Comparison of ENCODE assay signal across 18 cellular contexts in genomic region chr1:218494449-218494852, GRCh38.
DNase-seq lines count a peak whose midpoint lies in the region; ATAC-seq and TF ChIP-seq lines count a peak whose summit lies in the region.
"Had no signal": no experiment of that assay in that cellular context is flagged by ENCODE, and none has a peak within 500 bp of the region (broad histone marks: within the 10 kb centered on the region; RNA-seq: fewer than 3 reads in every experiment).

No MANE protein-coding gene starts in this region.

- H3K9me2 ChIP-seq in MM.1S (replicated peaks; ENCODE audit: insufficient read depth, low read length), result no peaks in the 10 kb centered on the region

- no peaks in the 10 kb centered on the region for H3K9me3 Mint-ChIP-seq in endodermal cell
- no peaks in the 10 kb centered on the region for H3K9me3 Mint-ChIP-seq in activated CD4-positive, alpha-beta T cell treated with anti-CD3 and anti-CD28 coated beads for 36 hours (ENCODE audit: low read depth)
- H3K9me3 Mint-ChIP-seq: activated naive CD4-positive, alpha-beta T cell treated with anti-CD3 and anti-CD28 coated beads, Interleukin-2, amount 10 ng/mL, durations not matched to agents 7 days and 5 days had no signal

- H3K27me3 ChIP-seq in MM.1S (replicated peaks; ENCODE audit: insufficient read depth, low read length) (no peaks in the 10 kb centered on the region), endodermal cell (ENCODE audit: control insufficient read depth, insufficient read depth, low read length, poor library complexity, severe bottlenecking) (no peaks in the 10 kb centered on the region), thoracic aorta (replicated peaks; ENCODE audit: insufficient read depth) (no peaks in the 10 kb centered on the region), A673 (replicated peaks; ENCODE audit: insufficient read depth, low read depth, low read length, poor library complexity) (no peaks in the 10 kb centered on the region)
- H3K27me3 ChIP-seq: BLaER1 treated with 17β-estradiol and CSF1 and Interleukin-3, amounts not matched to agents 10 nM and 100 nM; neutrophil; right lobe of liver; upper lobe of right lung had no signal

- H3K27ac ChIP-seq in MM.1S (ENCODE audit: low read length) (peak overlapping the region; percentile 69), endodermal cell (ENCODE audit: low read depth, low read length) (peak overlapping the region; percentile 92), thoracic aorta (peak overlapping the region; percentile 62 to 64), A673 (ENCODE audit: low read depth, low read length, poor library complexity, severe bottlenecking) (no peak overlapping the region)
- H3K27ac ChIP-seq: BLaER1 treated with 17β-estradiol and CSF1 and Interleukin-3, amounts not matched to agents 10 nM and 100 nM; neutrophil; right lobe of liver; upper lobe of right lung had no signal

- POLR2A ChIA-PET in activated CD4-positive, alpha-beta T cell treated with anti-CD3 and anti-CD28 coated beads for 36 hours (lab: Charles Lee), result no interaction called here
- POLR2A ChIA-PET in A673 (lab: Charles Lee; ENCODE audit: low non-redundant PET), result no interaction called here

- BruUV-seq in A673 (replicated peaks; lab: Mats Ljungman, UMichigan), result no TSS peak

- H3K4me3 Mint-ChIP-seq in endodermal cell, result no peak overlapping the region
- H3K4me3 Mint-ChIP-seq in activated CD4-positive, alpha-beta T cell treated with anti-CD3 and anti-CD28 coated beads for 36 hours, result no peak overlapping the region
- H3K4me3 Mint-ChIP-seq: activated naive CD4-positive, alpha-beta T cell treated with anti-CD3 and anti-CD28 coated beads, Interleukin-2, amount 10 ng/mL, durations not matched to agents 7 days and 5 days; effector memory CD8-positive, alpha-beta T cell had no signal

- WGBS in endodermal cell (ENCODE audit: insufficient coverage in 1 of 2, insufficient read length in 1 of 2), 2 experiments, result 10% methylated on average over 2 of the region's 2 CpGs; no CpG with 5 or more reads in 1 of the 2 experiments

- H3K9ac ChIP-seq in MM.1S (ENCODE audit: low read length), result no peak overlapping the region; the same call in 1 of the 2 replicates
- H3K9ac ChIP-seq in endodermal cell (ENCODE audit: extremely low read depth, low read length, poor library complexity, severe bottlenecking), result no peak overlapping the region
- H3K9ac ChIP-seq: BLaER1 treated with 17β-estradiol and CSF1 and Interleukin-3, amounts not matched to agents 10 nM and 100 nM had no signal

- H3K4me1 Mint-ChIP-seq in endodermal cell, result peaks cover 57% of the 10 kb centered on the region
- no peaks in the 10 kb centered on the region for H3K4me1 Mint-ChIP-seq in activated CD4-positive, alpha-beta T cell treated with anti-CD3 and anti-CD28 coated beads for 36 hours
- H3K4me1 Mint-ChIP-seq: activated naive CD4-positive, alpha-beta T cell treated with anti-CD3 and anti-CD28 coated beads, Interleukin-2, amount 10 ng/mL, durations not matched to agents 7 days and 5 days had no signal

- peaks cover 20% of the 10 kb centered on the region for H3F3A ChIP-seq in MM.1S (ENCODE audit: insufficient read depth, low read length)

- peak; percentile 87 for DNase-seq in MM.1S
- DNase-seq in NCI-H345 (lab: John Stamatoyannopoulos, UW), result peak; percentile 96
- peak; percentile 83 for DNase-seq in endodermal cell
- no peak for DNase-seq in thoracic aorta (ENCODE audit: low spot score)
- DNase-seq in activated CD4-positive, alpha-beta T cell treated with anti-CD3 and anti-CD28 coated beads for 36 hours, result no peak
- no peak for DNase-seq in A673 (ENCODE audit: low spot score)
- DNase-seq: activated naive CD4-positive, alpha-beta T cell treated with anti-CD3 and anti-CD28 coated beads, Interleukin-2, amount 10 ng/mL, durations not matched to agents 7 days and 5 days; DMS79; effector memory CD8-positive, alpha-beta T cell; mammary epithelial cell; NCI-H187 treated with DMSO at 0.1 percent for 48 hours; right lobe of liver; SHP77; upper lobe of right lung had no signal

- 0 out of 2 replicates have a peak overlapping the region, but pooled peaks have one; percentile 4 for H2AFZ ChIP-seq in MM.1S (ENCODE audit: low read length)

- TF ChIP-seq CTCF in MM.1S (IDR thresholded peaks at IDR 0.05; ENCODE audit: low read length), result no peak
- no peak for TF ChIP-seq CTCF in endodermal cell (conservative IDR thresholded peaks at IDR 0.05)
- no peak for TF ChIP-seq CTCF in thoracic aorta (IDR thresholded peaks at IDR 0.05)
- TF ChIP-seq CTCF in A673 (conservative IDR thresholded peaks at IDR 0.05; ENCODE audit: low read depth, low read length), result no peak

- ATAC-seq in thoracic aorta (ENCODE audit: insufficient number of reproducible peaks, low FRiP score, low read depth) (no peak), GM19463 (IDR thresholded peaks at IDR 0.05; ENCODE audit: unreplicated experiment) (no peak)
- ATAC-seq in activated CD4-positive, alpha-beta T cell treated with anti-CD3 and anti-CD28 coated beads for 36 hours, result no peak
- ATAC-seq: effector memory CD8-positive, alpha-beta T cell; K562; right lobe of liver; upper lobe of right lung had no signal

- intact Hi-C loops in activated CD4-positive, alpha-beta T cell treated with anti-CD3 and anti-CD28 coated beads for 36 hours (cut with DNase I, micrococcal nuclease), result no loop called here
- intact Hi-C loops in A673 (cut with micrococcal nuclease; ENCODE audit: unreplicated experiment), result no loop called here

- H3K36me3 ChIP-seq in MM.1S (replicated peaks; ENCODE audit: insufficient read depth, low read length) (no peaks in the 10 kb centered on the region), endodermal cell (ENCODE audit: control insufficient read depth, insufficient read depth, low read length) (no peaks in the 10 kb centered on the region), thoracic aorta (no peaks in the 10 kb centered on the region), A673 (ENCODE audit: insufficient read depth, low read length, poor library complexity, severe bottlenecking) (no peaks in the 10 kb centered on the region)
- H3K36me3 ChIP-seq: BLaER1 treated with 17β-estradiol and CSF1 and Interleukin-3, amounts not matched to agents 10 nM and 100 nM; neutrophil; right lobe of liver; upper lobe of right lung had no signal

- H3K4me1 ChIP-seq in MM.1S (ENCODE audit: low read length) (peaks cover 30% of the 10 kb centered on the region), endodermal cell (ENCODE audit: control insufficient read depth, insufficient read depth, low read length) (peaks cover 34% of the 10 kb centered on the region), thoracic aorta (ENCODE audit: control insufficient read depth in 1 of 2, low read depth in 2 of 2) (peaks cover 19 to 32% of the 10 kb centered on the region in 2 donors), A673 (ENCODE audit: insufficient read depth, low read length, poor library complexity, severe bottlenecking) (peaks cover 10% of the 10 kb centered on the region)
- H3K4me1 ChIP-seq: right lobe of liver had no signal

- H3K9me3 ChIP-seq in MM.1S (replicated peaks; ENCODE audit: insufficient read depth, low read length), result no peaks in the 10 kb centered on the region
- H3K9me3 ChIP-seq in endodermal cell (ENCODE audit: control insufficient read depth, low read length), result no peaks in the 10 kb centered on the region
- no peaks in the 10 kb centered on the region for H3K9me3 ChIP-seq in thoracic aorta
- no peaks in the 10 kb centered on the region for H3K9me3 ChIP-seq in A673 (ENCODE audit: low read depth, low read length, poor library complexity, severe bottlenecking)
- H3K9me3 ChIP-seq: BLaER1 treated with 17β-estradiol and CSF1 and Interleukin-3, amounts not matched to agents 10 nM and 100 nM; neutrophil; right lobe of liver; upper lobe of right lung had no signal

- no peak overlapping the region for H3K27ac Mint-ChIP-seq in endodermal cell
- H3K27ac Mint-ChIP-seq in activated CD4-positive, alpha-beta T cell treated with anti-CD3 and anti-CD28 coated beads for 36 hours, result no peak overlapping the region
- H3K27ac Mint-ChIP-seq: activated naive CD4-positive, alpha-beta T cell treated with anti-CD3 and anti-CD28 coated beads, Interleukin-2, amount 10 ng/mL, durations not matched to agents 7 days and 5 days; effector memory CD8-positive, alpha-beta T cell had no signal

- H3K4me2 ChIP-seq in MM.1S (ENCODE audit: low read depth, low read length), result peak overlapping the region; percentile 46
- H3K4me2 ChIP-seq: BLaER1 treated with 17β-estradiol and CSF1 and Interleukin-3, amounts not matched to agents 10 nM and 100 nM had no signal

- no peaks in the 10 kb centered on the region for H4K20me1 ChIP-seq in MM.1S (ENCODE audit: insufficient read depth, low read length)
- H4K20me1 ChIP-seq: BLaER1 treated with 17β-estradiol and CSF1 and Interleukin-3, amounts not matched to agents 10 nM and 100 nM had no signal

- CTCF ChIA-PET in activated CD4-positive, alpha-beta T cell treated with anti-CD3 and anti-CD28 coated beads for 36 hours (lab: Charles Lee), result no interaction called here
- CTCF ChIA-PET in A673 (lab: Charles Lee), result no interaction called here

- no peaks in the 10 kb centered on the region for H3K79me2 ChIP-seq in MM.1S (ENCODE audit: low read length)

- H3K27me3 Mint-ChIP-seq in endodermal cell (ENCODE audit: insufficient read depth), result peaks cover 15% of the 10 kb centered on the region
- H3K27me3 Mint-ChIP-seq in activated CD4-positive, alpha-beta T cell treated with anti-CD3 and anti-CD28 coated beads for 36 hours, result peaks cover 19% of the 10 kb centered on the region
- H3K27me3 Mint-ChIP-seq: activated naive CD4-positive, alpha-beta T cell treated with anti-CD3 and anti-CD28 coated beads, Interleukin-2, amount 10 ng/mL, durations not matched to agents 7 days and 5 days had no signal

- no peak overlapping the region for H3K4me3 ChIP-seq in MM.1S (ENCODE audit: low read length)
- H3K4me3 ChIP-seq in endodermal cell (ENCODE audit: low read length), result no peak overlapping the region
- no peak overlapping the region for H3K4me3 ChIP-seq in thoracic aorta
- no peak overlapping the region for H3K4me3 ChIP-seq in A673 (ENCODE audit: low read depth, low read length, poor library complexity, severe bottlenecking)
- H3K4me3 ChIP-seq: BLaER1 treated with 17β-estradiol and CSF1 and Interleukin-3, amounts not matched to agents 10 nM and 100 nM; K562; right lobe of liver; upper lobe of right lung had no signal

- H3K36me3 Mint-ChIP-seq in endodermal cell (ENCODE audit: low read depth), result no peaks in the 10 kb centered on the region
- no peaks in the 10 kb centered on the region for H3K36me3 Mint-ChIP-seq in activated CD4-positive, alpha-beta T cell treated with anti-CD3 and anti-CD28 coated beads for 36 hours (ENCODE audit: low read depth)
- H3K36me3 Mint-ChIP-seq: activated naive CD4-positive, alpha-beta T cell treated with anti-CD3 and anti-CD28 coated beads, Interleukin-2, amount 10 ng/mL, durations not matched to agents 7 days and 5 days had no signal

Comparison
In these comparisons a context has a peak if more than half of its experiments do, and no peak if none do; other contexts are left out.
1. DNase-seq: peak in MM.1S (single experiment), NCI-H345 (single experiment) and endodermal cell (single experiment); none in thoracic aorta (single experiment), activated CD4-positive, alpha-beta T cell treated with anti-CD3 and anti-CD28 coated beads for 36 hours (single experiment) and A673 (single experiment).